In genomic region chr11:17890333-17890732, GRCh38 we compare ENCODE assay signal across 1 cellular context.
TF ChIP-seq lines count a peak whose summit lies in the region.

No MANE protein-coding gene starts in this region.

TF ChIP-seq in HepG2, 621 proteins besides CTCF, POLR2A, EP300 and RAD21 (continued from another document):
- TF ChIP-seq ZNF362 (CRISPR knock-in tag; IDR thresholded peaks at IDR 0.05; ENCODE audit: borderline replicate concordance), result no peak
- TF ChIP-seq ZFP36 (IDR thresholded peaks at IDR 0.05; ENCODE audit: borderline replicate concordance, low read depth, low read length, partially characterized antibody), result no peak
- TF ChIP-seq ZNF256 (CRISPR knock-in tag; conservative IDR thresholded peaks at IDR 0.05), result no peak
- no peak for TF ChIP-seq TCF7 (IDR thresholded peaks at IDR 0.05; ENCODE audit: low read depth)
- TF ChIP-seq ZNF607 (CRISPR knock-in tag; IDR thresholded peaks at IDR 0.05; ENCODE audit: borderline replicate concordance), result no peak
